Comparison of ENCODE assay signal across 29 cellular contexts in the genomic region with DNA sequence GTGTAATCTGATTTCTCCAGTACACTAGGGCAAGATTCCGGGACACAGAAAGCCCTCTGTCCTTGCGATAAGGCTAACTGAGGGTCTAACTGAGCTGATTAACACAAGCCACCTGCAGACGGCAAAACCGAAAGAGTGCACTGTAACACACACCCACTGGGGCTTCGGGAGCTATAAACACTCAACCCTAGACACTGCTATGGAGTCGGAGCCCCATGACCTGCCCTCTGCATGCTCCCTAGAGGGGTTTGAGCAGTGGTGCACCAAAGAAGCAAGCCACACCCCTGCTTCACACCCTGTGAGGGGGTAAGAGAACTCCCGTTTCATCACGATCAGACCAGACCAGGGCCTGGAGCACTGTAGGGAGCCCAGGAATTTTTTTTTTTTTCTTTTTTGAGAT.
"Had no signal": no experiment of that assay in that cellular context is flagged by ENCODE, and none has a peak within 500 bp of the region (broad histone marks: within the 10 kb centered on the region; RNA-seq: fewer than 3 reads in every experiment).

No MANE protein-coding gene starts in this region.

- FAIRE-seq: colon, endometrium, endothelial cell of umbilical vein, frontal cortex had no signal

- H3K27me3 ChIP-seq: adrenal gland, body of pancreas had no signal

- H3K9me3 ChIP-seq: adrenal gland, body of pancreas, heart left ventricle had no signal

- DNase-seq: activated CD4-positive, alpha-beta memory T cell treated with anti-CD3 and anti-CD28 coated beads for 36 hours; activated CD4-positive, alpha-beta T cell treated with anti-CD3 and anti-CD28 coated beads for 36 hours; activated CD4-positive, alpha-beta T cell treated with anti-CD3 and anti-CD28 coated beads, Interleukin-2, amount 10 ng/mL, durations not matched to agents 24 days and 14 days; activated CD4-positive, CD25-positive, alpha-beta regulatory T cell; activated CD4-positive, CD25-positive, alpha-beta regulatory T cell treated with anti-CD3 and anti-CD28 coated beads, Interleukin-2, amount 50 U/mL, for 72 hours; activated CD8-positive, alpha-beta memory T cell treated with anti-CD3 and anti-CD28 coated beads, Interleukin-2, amount 10 ng/mL, durations not matched to agents 7 days and 5 days; activated CD8-positive, alpha-beta memory T cell treated with anti-CD3 and anti-CD28 coated beads, Interleukin-2, amount 50 U/mL, for 4 hours; activated CD8-positive, alpha-beta T cell treated with anti-CD3 and anti-CD28 coated beads, Interleukin-2, amount 10 ng/mL, durations not matched to agents 7 days and 5 days; activated effector memory CD4-positive, alpha-beta T cell treated with anti-CD3 and anti-CD28 coated beads, Interleukin-2, amount 50 U/mL, for 16 hours; activated naive CD4-positive, alpha-beta T cell treated with anti-CD3 and anti-CD28 coated beads for 36 hours; activated naive CD8-positive, alpha-beta T cell treated with anti-CD3 and anti-CD28 coated beads for 36 hours; activated naive CD8-positive, alpha-beta T cell treated with anti-CD3 and anti-CD28 coated beads, Interleukin-2, amount 50 U/mL, for 24 hours; activated T-cell treated with anti-CD3 and anti-CD28 coated beads, Interleukin-2, amount 50 U/mL, for 1 hour; activated T-cell treated with anti-CD3 and anti-CD28 coated beads, Interleukin-2, amount 50 U/mL, for 48 hours; adrenal gland; amygdala; aorta; body of pancreas; caudate nucleus; effector CD8-positive, alpha-beta T cell; foreskin fibroblast; glutamatergic neuron; heart left ventricle; T-helper 2 cell had no signal

- H3K4me1 ChIP-seq: adrenal gland, body of pancreas, heart left ventricle had no signal

- H3K4me3 ChIP-seq: adrenal gland, body of pancreas, heart left ventricle had no signal

- H3K36me3 ChIP-seq: adrenal gland, heart left ventricle had no signal

- ATAC-seq: activated CD4-positive, alpha-beta T cell treated with anti-CD3 and anti-CD28 coated beads for 36 hours; activated CD8-positive, alpha-beta memory T cell treated with anti-CD3 and anti-CD28 coated beads, Interleukin-2, amount 10 ng/mL, durations not matched to agents 7 days and 5 days; activated CD8-positive, alpha-beta T cell treated with anti-CD3 and anti-CD28 coated beads, Interleukin-2, amount 10 ng/mL, durations not matched to agents 7 days and 5 days; activated naive CD8-positive, alpha-beta T cell treated with anti-CD3 and anti-CD28 coated beads, Interleukin-2, amount 50 U/mL, for 24 hours; body of pancreas; heart left ventricle had no signal

- H3K27ac ChIP-seq: adrenal gland, body of pancreas, epithelial cell of prostate, heart left ventricle had no signal
